Comparison of ENCODE assay signal across 18 cellular contexts in the genomic region with DNA sequence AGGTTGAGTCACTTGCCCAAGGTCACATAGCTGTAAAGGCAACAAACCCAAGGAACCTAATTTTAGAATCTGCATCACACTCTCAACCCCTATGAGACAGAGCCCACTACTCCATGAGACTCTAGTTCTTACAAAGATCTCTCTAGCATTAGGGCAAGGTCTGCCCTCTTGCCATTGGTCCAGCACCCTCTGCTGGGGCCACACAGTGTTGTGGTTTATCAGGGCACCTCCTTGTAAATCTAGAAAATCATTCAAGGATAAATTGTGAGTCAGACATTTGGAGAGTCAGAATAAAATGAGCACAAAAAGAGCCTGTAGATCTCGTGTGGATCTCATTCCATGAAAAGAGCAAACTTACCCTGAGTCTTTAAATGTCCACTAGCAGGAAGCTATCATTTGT.
DNase-seq lines count a peak whose midpoint lies in the region; ATAC-seq, FAIRE-seq and TF ChIP-seq lines count a peak whose summit lies in the region.
"Had no signal": no experiment of that assay in that cellular context is flagged by ENCODE, and none has a peak within 500 bp of the region (broad histone marks: within the 10 kb centered on the region; RNA-seq: fewer than 3 reads in every experiment).

No MANE protein-coding gene starts in this region.

- H2AFZ ChIP-seq in astrocyte (ENCODE audit: low read depth, low read length) (no peak overlapping the region), HepG2 (ENCODE audit: low read length) (no peak overlapping the region)

- no peak for TF ChIP-seq CTCF in astrocyte (IDR thresholded peaks at IDR 0.05; ENCODE audit: insufficient read depth, low read depth, low read length)
- no peak for TF ChIP-seq CTCF in HepG2 (CRISPR knock-in tag; IDR thresholded peaks at IDR 0.05)

- H3K4me1 Mint-ChIP-seq in astrocyte (ENCODE audit: low read depth, unreplicated experiment) = peaks cover 36% of the 10 kb centered on the region

- H3K4me3 ChIP-seq in astrocyte (ENCODE audit: insufficient read depth, low read depth, low read length) = no peak overlapping the region
- H3K4me3 ChIP-seq in HepG2 (replicated peaks in 1 of 3; ENCODE audit: insufficient read depth in 1 of 3, low read depth in 2 of 3, low read length in 3 of 3) = no peak overlapping the region
- H3K4me3 ChIP-seq: HAP-1, ovary had no signal

- WGBS in HepG2 (ENCODE audit: low lambda C conversion rate) = 4% methylated on average over 1 of the region's 1 CpG

- H3K9ac ChIP-seq in astrocyte (ENCODE audit: low read length) (no peak overlapping the region), HepG2 (ENCODE audit: insufficient read depth, low read depth, low read length) (no peak overlapping the region)

- H3K9me3 ChIP-seq in astrocyte (ENCODE audit: insufficient read depth, low read depth, low read length) (no peaks in the 10 kb centered on the region), HepG2 (ENCODE audit: low read length) (no peaks in the 10 kb centered on the region)
- H3K9me3 ChIP-seq: HAP-1, ovary had no signal

- FAIRE-seq in astrocyte (lab: Jason Lieb, UNC) = no peak
- no peak for FAIRE-seq in HepG2 (lab: Jason Lieb, UNC)
- FAIRE-seq: GM12892, urothelium cell line had no signal

- TF ChIP-seq POLR2A in HepG2 (IDR thresholded peaks at IDR 0.05; ENCODE audit: insufficient read depth in 1 of 2, low read depth in 2 of 2, low read length in 2 of 2) = no peak

- CTCF ChIA-PET in HepG2 (lab: Yijun Ruan, JAX; ENCODE audit: low intra/inter-chr PET ratio, low total read pairs) = no interaction called here

- H3K79me2 ChIP-seq in astrocyte (ENCODE audit: insufficient read depth, low read length) = no peaks in the 10 kb centered on the region
- no peaks in the 10 kb centered on the region for H3K79me2 ChIP-seq in HepG2 (ENCODE audit: insufficient read depth, low read length)

- no peak for TF ChIP-seq RAD21 in HepG2 (CRISPR knock-in tag; IDR thresholded peaks at IDR 0.05)

- no peak overlapping the region for H3K27ac ChIP-seq in astrocyte (ENCODE audit: low read depth, low read length)
- H3K27ac ChIP-seq in HepG2 (ENCODE audit: extremely low read length, insufficient read depth, low read length) = no peak overlapping the region
- H3K27ac ChIP-seq: ovary had no signal

- no peak for ATAC-seq in HG03095 (IDR thresholded peaks at IDR 0.05; ENCODE audit: unreplicated experiment)
- ATAC-seq in HepG2 = no peak

- no peaks in the 10 kb centered on the region for H4K20me1 ChIP-seq in astrocyte (ENCODE audit: insufficient read depth, low read length)
- no peaks in the 10 kb centered on the region for H4K20me1 ChIP-seq in HepG2 (ENCODE audit: insufficient read depth, low read length)

- BruUV-seq in HepG2 (replicated peaks; lab: Mats Ljungman, UMichigan) = no TSS peak

- H3K27ac Mint-ChIP-seq in astrocyte (ENCODE audit: unreplicated experiment) = no peak overlapping the region
- H3K27ac Mint-ChIP-seq: B cell had no signal

- no peaks in the 10 kb centered on the region for H3K36me3 Mint-ChIP-seq in astrocyte (ENCODE audit: low read depth, unreplicated experiment)

- POLR2A ChIA-PET in HepG2 (lab: Yijun Ruan, JAX) = no interaction called here

- H3K4me2 ChIP-seq in astrocyte (ENCODE audit: low read length) (peak overlapping the region; percentile 6), HepG2 (ENCODE audit: low read depth, low read length) (no peak overlapping the region)

- no peaks in the 10 kb centered on the region for H3K9me3 Mint-ChIP-seq in astrocyte (ENCODE audit: unreplicated experiment)

- H3K36me3 ChIP-seq in astrocyte (ENCODE audit: insufficient read depth, low read length) = no peaks in the 10 kb centered on the region
- H3K36me3 ChIP-seq in HepG2 (replicated peaks in 1 of 2; ENCODE audit: control insufficient read depth in 1 of 2, insufficient read depth in 2 of 2, low read length in 2 of 2) = no peaks in the 10 kb centered on the region
- H3K36me3 ChIP-seq: HAP-1, ovary had no signal

- H3K4me1 ChIP-seq in astrocyte (ENCODE audit: insufficient read depth, low read length) (peaks cover 15% of the 10 kb centered on the region), HepG2 (ENCODE audit: insufficient read depth, low read length) (no peaks in the 10 kb centered on the region)

- no peaks in the 10 kb centered on the region for H3K27me3 Mint-ChIP-seq in astrocyte (ENCODE audit: low read depth, unreplicated experiment)
- H3K27me3 Mint-ChIP-seq: B cell had no signal

- H3K27me3 ChIP-seq in astrocyte (ENCODE audit: insufficient read depth, low read length) (no peaks in the 10 kb centered on the region), HepG2 (ENCODE audit: control insufficient read depth in 1 of 2, insufficient read depth in 2 of 2, low read length in 2 of 2) (no peaks in the 10 kb centered on the region)
- H3K27me3 ChIP-seq: ovary had no signal

- DNase-seq in Caki2 (ENCODE audit: low read depth) = peak; percentile 55
- peak; percentile 46 for DNase-seq in HK-2 (ENCODE audit: unreplicated experiment)
- no peak for DNase-seq in astrocyte (ENCODE audit: low read depth)
- peak; percentile 79 for DNase-seq in kidney tubule cell (ENCODE audit: low spot score)
- no peak for DNase-seq in NCI-H748 treated with DMSO at 0.1 percent for 48 hours (lab: John Stamatoyannopoulos, UW)
- DNase-seq in HepG2 (ENCODE audit: low spot score) = no peak
- no peak for DNase-seq in activated T-cell treated with anti-CD3 and anti-CD28 coated beads for 4 hours
- DNase-seq: activated CD4-positive, CD25-positive, alpha-beta regulatory T cell treated with anti-CD3 and anti-CD28 coated beads, Interleukin-2, amount 50 U/mL, for 72 hours; cortex of kidney; DND-41; NCI-H1092; ovary; SW 1271 had no signal

- H3K4me3 Mint-ChIP-seq in astrocyte (ENCODE audit: unreplicated experiment) = no peak overlapping the region
- H3K4me3 Mint-ChIP-seq: B cell had no signal

- in situ Hi-C loops in Caki2 (cut with HindIII; ENCODE audit: low pct_unique_long_range_greater_than_20kb, low sequenced_read_pairs) = no loop called here
- in situ Hi-C loops in HepG2 (cut with HindIII; ENCODE audit: extremely low pct_ligation_motif_present, low pct_unique_long_range_greater_than_20kb) = no loop called here

- TF ChIP-seq EP300 in HepG2 (IDR thresholded peaks at IDR 0.05; ENCODE audit: low read depth in 2 of 2, low read length in 2 of 2) (no peak), HepG2 (CRISPR knock-in tag; IDR thresholded peaks at IDR 0.05; ENCODE audit: borderline replicate concordance) (no peak)

- intact Hi-C loops in HepG2 (cut with micrococcal nuclease; ENCODE audit: unreplicated experiment) = no loop called here

TF ChIP-seq in HepG2, 621 proteins besides CTCF, POLR2A, EP300 and RAD21:
- TF ChIP-seq ZKSCAN5 (CRISPR knock-in tag; IDR thresholded peaks at IDR 0.05) = no peak
- TF ChIP-seq HNRNPL (IDR thresholded peaks at IDR 0.05; ENCODE audit: low read depth, low read length) = no peak
- no peak for TF ChIP-seq HOXD1 (CRISPR knock-in tag; IDR thresholded peaks at IDR 0.05)
- TF ChIP-seq ZNF614 (CRISPR knock-in tag; IDR thresholded peaks at IDR 0.05; ENCODE audit: borderline replicate concordance) = no peak
- TF ChIP-seq, protein P1, sequence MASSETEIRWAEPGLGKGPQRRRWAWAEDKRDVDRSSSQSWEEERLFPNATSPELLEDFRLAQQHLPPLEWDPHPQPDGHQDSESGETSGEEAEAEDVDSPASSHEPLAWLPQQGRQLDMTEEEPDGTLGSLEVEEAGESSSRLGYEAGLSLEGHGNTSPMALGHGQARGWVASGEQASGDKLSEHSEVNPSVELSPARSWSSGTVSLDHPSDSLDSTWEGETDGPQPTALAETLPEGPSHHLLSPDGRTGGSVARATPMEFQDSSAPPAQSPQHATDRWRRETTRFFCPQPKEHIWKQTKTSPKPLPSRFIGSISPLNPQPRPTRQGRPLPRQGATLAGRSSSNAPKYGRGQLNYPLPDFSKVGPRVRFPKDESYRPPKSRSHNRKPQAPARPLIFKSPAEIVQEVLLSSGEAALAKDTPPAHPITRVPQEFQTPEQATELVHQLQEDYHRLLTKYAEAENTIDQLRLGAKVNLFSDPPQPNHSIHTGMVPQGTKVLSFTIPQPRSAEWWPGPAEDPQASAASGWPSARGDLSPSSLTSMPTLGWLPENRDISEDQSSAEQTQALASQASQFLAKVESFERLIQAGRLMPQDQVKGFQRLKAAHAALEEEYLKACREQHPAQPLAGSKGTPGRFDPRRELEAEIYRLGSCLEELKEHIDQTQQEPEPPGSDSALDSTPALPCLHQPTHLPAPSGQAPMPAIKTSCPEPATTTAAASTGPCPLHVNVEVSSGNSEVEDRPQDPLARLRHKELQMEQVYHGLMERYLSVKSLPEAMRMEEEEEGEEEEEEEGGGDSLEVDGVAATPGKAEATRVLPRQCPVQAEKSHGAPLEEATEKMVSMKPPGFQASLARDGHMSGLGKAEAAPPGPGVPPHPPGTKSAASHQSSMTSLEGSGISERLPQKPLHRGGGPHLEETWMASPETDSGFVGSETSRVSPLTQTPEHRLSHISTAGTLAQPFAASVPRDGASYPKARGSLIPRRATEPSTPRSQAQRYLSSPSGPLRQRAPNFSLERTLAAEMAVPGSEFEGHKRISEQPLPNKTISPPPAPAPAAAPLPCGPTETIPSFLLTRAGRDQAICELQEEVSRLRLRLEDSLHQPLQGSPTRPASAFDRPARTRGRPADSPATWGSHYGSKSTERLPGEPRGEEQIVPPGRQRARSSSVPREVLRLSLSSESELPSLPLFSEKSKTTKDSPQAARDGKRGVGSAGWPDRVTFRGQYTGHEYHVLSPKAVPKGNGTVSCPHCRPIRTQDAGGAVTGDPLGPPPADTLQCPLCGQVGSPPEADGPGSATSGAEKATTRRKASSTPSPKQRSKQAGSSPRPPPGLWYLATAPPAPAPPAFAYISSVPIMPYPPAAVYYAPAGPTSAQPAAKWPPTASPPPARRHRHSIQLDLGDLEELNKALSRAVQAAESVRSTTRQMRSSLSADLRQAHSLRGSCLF (CRISPR knock-in tag; IDR thresholded peaks at IDR 0.05; ENCODE audit: borderline replicate concordance) = no peak
- TF ChIP-seq RORA (CRISPR knock-in tag; IDR thresholded peaks at IDR 0.05) = no peak
- TF ChIP-seq HNRNPLL (IDR thresholded peaks at IDR 0.05; ENCODE audit: low read depth, low read length, poor library complexity, severe bottlenecking) = no peak

Comparison
In these comparisons a context has a peak if more than half of its experiments do, and no peak if none do; other contexts are left out.
1. DNase-seq: peak in Caki2 (single experiment), HK-2 (single experiment) and kidney tubule cell (single experiment); none in astrocyte (single experiment), NCI-H748 treated with DMSO at 0.1 percent for 48 hours (single experiment), HepG2 (single experiment) and activated T-cell treated with anti-CD3 and anti-CD28 coated beads for 4 hours (single experiment).